ENCODE assay signal across 8 cellular contexts in the genomic region with DNA sequence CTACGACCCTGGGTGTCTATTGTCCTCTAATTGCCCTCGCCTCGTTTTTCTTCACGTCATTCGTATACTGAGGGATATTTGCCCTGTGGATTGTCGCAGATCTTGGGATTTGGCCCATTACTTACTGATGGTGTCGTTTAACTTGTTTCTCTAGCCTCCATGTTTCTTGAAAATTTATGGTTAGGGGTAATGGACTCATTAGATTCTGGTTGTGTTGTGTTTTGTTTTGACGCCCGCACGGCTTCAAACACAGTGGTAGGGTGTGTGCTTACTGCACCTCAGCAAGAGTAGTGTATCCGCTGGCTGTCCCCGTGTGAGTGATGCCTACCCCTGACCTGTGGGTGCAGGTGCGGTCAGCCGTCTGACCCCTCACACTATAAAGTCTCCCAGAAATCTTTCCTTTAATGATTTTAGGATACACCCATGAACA. TPM values are rescaled to one million over a fixed set of nuclear protein-coding genes. Genes with fewer than 3 reads are reported as not detected.
DNase-seq lines count a peak whose midpoint lies in the region; ATAC-seq and TF ChIP-seq lines count a peak whose summit lies in the region.

No MANE protein-coding gene starts in this region.

- H3K36me3 ChIP-seq in SJCRH30 (no peaks in the 10 kb centered on the region), mucosa of rectum (ENCODE audit: control insufficient read depth in 2 of 2, insufficient read depth in 2 of 2, low read length in 2 of 2) (no peaks in the 10 kb centered on the region), vagina (no peaks in the 10 kb centered on the region)

- ATAC-seq in HG02884 (IDR thresholded peaks at IDR 0.05; ENCODE audit: unreplicated experiment) = no peak
- ATAC-seq in GM18868 (IDR thresholded peaks at IDR 0.05; ENCODE audit: unreplicated experiment) = no peak

- H3K27ac ChIP-seq in SJCRH30 (peak overlapping the region; percentile 98; the same call in 1 of the 2 replicates), dorsolateral prefrontal cortex (peak overlapping the region in 54 of 59 donors; percentile 42 to 98 (median 88)), mucosa of rectum (ENCODE audit: low read depth in 2 of 2, low read length in 2 of 2) (peak overlapping the region in 1 of 2 donors; percentile 83), vagina (peak overlapping the region; percentile 80)

- H3K27me3 ChIP-seq in SJCRH30 (no peaks in the 10 kb centered on the region), dorsolateral prefrontal cortex (no peaks in the 10 kb centered on the region), mucosa of rectum (ENCODE audit: control insufficient read depth in 2 of 2, insufficient read depth in 2 of 2, low read length in 2 of 2) (no peaks in the 10 kb centered on the region), vagina (no peaks in the 10 kb centered on the region)

- peak overlapping the region; percentile 67 to 73 for H3K9ac ChIP-seq in mucosa of rectum (ENCODE audit: low read depth in 1 of 2, low read length in 2 of 2)

- intact Hi-C loops in dorsolateral prefrontal cortex (cut with DNase I) = loop anchor here (2.0 to 5.0 kb wide), 2 partner anchors 48 to 127 kb away; a partner anchor contains a TSS
- intact Hi-C loops in vagina (cut with DNase I) = loop anchor here (2.0 to 10.0 kb wide), 2 partner anchors 127 to 209 kb away; a partner anchor contains a TSS

- TF ChIP-seq POLR2A in vagina (IDR thresholded peaks at IDR 0.05) = no peak

- DNase-seq in SHP77 (lab: John Stamatoyannopoulos, UW) (peak; percentile 52 to 62), SHP77 treated with DMSO at 0.1 percent for 48 hours (lab: John Stamatoyannopoulos, UW) (no peak), SJCRH30 (peak; percentile 5 to 41), dorsolateral prefrontal cortex (peak in 1 of 10 donors; percentile 40), vagina (ENCODE audit: extremely low spot score in 2 of 2) (no peak)

- H3K4me1 ChIP-seq in SJCRH30 = 0 out of 2 replicates have a peak, but pooled peaks cover 3% of the 10 kb centered on the region
- peaks cover 8 to 13% of the 10 kb centered on the region in 2 donors for H3K4me1 ChIP-seq in mucosa of rectum (ENCODE audit: control insufficient read depth in 2 of 2, insufficient read depth in 2 of 2, low read length in 2 of 2)
- H3K4me1 ChIP-seq in vagina = peaks cover 15% of the 10 kb centered on the region

- H3K9me3 ChIP-seq in SJCRH30 (replicated peaks) (no peaks in the 10 kb centered on the region), mucosa of rectum (ENCODE audit: control insufficient read depth in 2 of 2, low read length in 2 of 2) (no peaks in the 10 kb centered on the region), vagina (no peaks in the 10 kb centered on the region)

- H3K4me3 ChIP-seq in SJCRH30 (peak overlapping the region; percentile 75), dorsolateral prefrontal cortex (peak overlapping the region; percentile 51 to 92 (median 75)), mucosa of rectum (ENCODE audit: low read length in 2 of 2) (peak overlapping the region; percentile 73 to 92), vagina (peak overlapping the region; percentile 63 to 69)

- TF ChIP-seq CTCF in dorsolateral prefrontal cortex (IDR thresholded peaks at IDR 0.05 in 54 of 56, conservative IDR thresholded peaks at IDR 0.05 in 2 of 56; ENCODE audit: low read depth in 1 of 56, partially characterized antibody in 56 of 56) = no peak
- no peak for TF ChIP-seq CTCF in vagina (IDR thresholded peaks at IDR 0.05)

RNA-seq across cellular contexts. Expression of a gene that starts 0.9 kb away (rescaled TPM):
- total RNA-seq in SJCRH30 (2014; rRNA removed; shearing (Covaris generic)) = not detected in 2 replicates
- not detected for total RNA-seq in dorsolateral prefrontal cortex
- total RNA-seq in vagina = not detected

RNA-seq across cellular contexts. Expression of a gene that starts 2.1 kb away (rescaled TPM):
- total RNA-seq in SJCRH30 (2014; rRNA removed; shearing (Covaris generic)) = not detected in 2 replicates
- not detected for total RNA-seq in dorsolateral prefrontal cortex
- not detected for total RNA-seq in vagina

Comparison
In these comparisons a context has a peak if more than half of its experiments do, and no peak if none do; other contexts are left out.
1. DNase-seq: peak in SHP77 (2 of 2) and SJCRH30 (2 of 2); none in SHP77 treated with DMSO at 0.1 percent for 48 hours (single experiment) and vagina (0 of 2).
2. Peak in every context shown above with its lines, with median percentiles within 50 percentile points of each other: H3K4me3 ChIP-seq.